17 cellular contexts compared by ENCODE assay signal in the genomic region with DNA sequence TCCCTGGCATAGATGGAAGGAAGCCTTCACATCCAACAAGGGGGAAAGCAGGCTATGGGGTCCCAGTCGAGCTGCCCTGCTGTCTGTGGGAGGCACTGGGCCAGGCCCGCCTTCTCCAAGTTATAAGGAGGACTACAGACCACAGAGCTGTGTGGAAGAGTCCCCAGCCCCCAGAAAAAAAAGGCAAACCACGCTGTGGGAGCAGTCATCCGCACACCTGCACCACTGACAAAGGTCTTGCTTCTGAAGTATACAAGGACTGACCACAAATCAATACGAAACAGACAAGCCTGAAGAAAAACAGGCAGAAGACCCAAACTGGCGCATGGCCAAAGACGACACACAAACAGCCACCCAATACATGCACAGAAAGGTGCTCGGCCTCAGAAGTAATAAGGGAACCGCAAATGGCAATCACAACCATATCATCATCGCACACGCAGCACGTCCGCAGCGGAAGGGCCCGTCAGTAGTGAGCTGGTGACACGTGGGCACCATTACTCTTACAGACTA.
"Had no signal": no experiment of that assay in that cellular context is flagged by ENCODE, and none has a peak within 500 bp of the region (broad histone marks: within the 10 kb centered on the region; RNA-seq: fewer than 3 reads in every experiment).

No MANE protein-coding gene starts in this region.

- H3K9me3 Mint-ChIP-seq: activated naive CD8-positive, alpha-beta T cell treated with anti-CD3 and anti-CD28 coated beads for 36 hours; central memory CD8-positive, alpha-beta T cell; mesothelial cell of epicardium; natural killer cell; stimulated activated memory B cell treated with anti-CD40 and anti-IgM and Interleukin-4, amounts not matched to agents 10 μg/mL and 1 μg/mL and 100 μg/mL, for 72 hours had no signal

- H3K4me1 Mint-ChIP-seq: activated naive CD8-positive, alpha-beta T cell treated with anti-CD3 and anti-CD28 coated beads for 36 hours; central memory CD8-positive, alpha-beta T cell; mesothelial cell of epicardium; natural killer cell; stimulated activated memory B cell treated with anti-CD40 and anti-IgM and Interleukin-4, amounts not matched to agents 10 μg/mL and 1 μg/mL and 100 μg/mL, for 72 hours had no signal

- H3K27me3 ChIP-seq: right lobe of liver, stomach, suprapubic skin, tibial nerve had no signal

- H3K27ac ChIP-seq: left ventricle myocardium inferior, right lobe of liver, skin epidermis, stomach, suprapubic skin, tibial nerve had no signal

- H3K4me3 ChIP-seq: left ventricle myocardium inferior, right lobe of liver, skin epidermis, stomach, suprapubic skin, tibial nerve had no signal

- H3K4me1 ChIP-seq: left ventricle myocardium inferior, stomach, suprapubic skin, tibial nerve had no signal

- ATAC-seq: natural killer cell; stimulated activated memory B cell treated with anti-CD40 and anti-IgM and Interleukin-4, amounts not matched to agents 10 μg/mL and 1 μg/mL and 100 μg/mL, for 72 hours had no signal

- DNase-seq: activated naive CD4-positive, alpha-beta T cell treated with Interleukin-2 at 50 U/mL for 16 hours; activated naive CD8-positive, alpha-beta T cell treated with anti-CD3 and anti-CD28 coated beads for 36 hours; activated T-cell treated with anti-CD3 and anti-CD28 coated beads, Interleukin-2, amount 50 U/mL, for 48 hours; effector memory CD4-positive, alpha-beta T cell; hippocampal formation; left ventricle myocardium inferior; natural killer cell; right lobe of liver; stimulated activated CD4-positive, alpha-beta T cell treated with anti-CD3 and anti-CD28 coated beads, Interleukin-2, amount 100 ng/mL, for 24 hours; stomach; T-helper 9 cell had no signal

- H3K27me3 Mint-ChIP-seq: activated naive CD8-positive, alpha-beta T cell treated with anti-CD3 and anti-CD28 coated beads for 36 hours had no signal

- H3K27ac Mint-ChIP-seq: activated naive CD8-positive, alpha-beta T cell treated with anti-CD3 and anti-CD28 coated beads for 36 hours; mesothelial cell of epicardium; natural killer cell; stimulated activated memory B cell treated with anti-CD40 and anti-IgM and Interleukin-4, amounts not matched to agents 10 μg/mL and 1 μg/mL and 100 μg/mL, for 72 hours had no signal

- H3K36me3 ChIP-seq: left ventricle myocardium inferior, right lobe of liver, stomach, suprapubic skin, tibial nerve had no signal

- H3K9me3 ChIP-seq: left ventricle myocardium inferior, right lobe of liver, stomach, suprapubic skin had no signal

- H3K4me3 Mint-ChIP-seq: activated naive CD8-positive, alpha-beta T cell treated with anti-CD3 and anti-CD28 coated beads for 36 hours; central memory CD8-positive, alpha-beta T cell; mesothelial cell of epicardium; natural killer cell; stimulated activated memory B cell treated with anti-CD40 and anti-IgM and Interleukin-4, amounts not matched to agents 10 μg/mL and 1 μg/mL and 100 μg/mL, for 72 hours had no signal

- H3K36me3 Mint-ChIP-seq: activated naive CD8-positive, alpha-beta T cell treated with anti-CD3 and anti-CD28 coated beads for 36 hours; mesothelial cell of epicardium; natural killer cell; stimulated activated memory B cell treated with anti-CD40 and anti-IgM and Interleukin-4, amounts not matched to agents 10 μg/mL and 1 μg/mL and 100 μg/mL, for 72 hours had no signal
